Comparison of ENCODE assay signal across 16 cellular contexts in genomic region chr15:99963096-99963825, GRCh38.
DNase-seq lines count a peak whose midpoint lies in the region; ATAC-seq and TF ChIP-seq lines count a peak whose summit lies in the region.
"Had no signal": no experiment of that assay in that cellular context is flagged by ENCODE, and none has a peak within 500 bp of the region (broad histone marks: within the 10 kb centered on the region; RNA-seq: fewer than 3 reads in every experiment).

No MANE protein-coding gene starts in this region.

- H3K9me3 Mint-ChIP-seq in progenitor cell of endocrine pancreas (ENCODE audit: low read depth): no peaks in the 10 kb centered on the region
- H3K9me3 Mint-ChIP-seq: CD4-positive, alpha-beta T cell; naive thymus-derived CD8-positive, alpha-beta T cell had no signal

- peaks cover 58% of the 10 kb centered on the region for H3K27me3 Mint-ChIP-seq in progenitor cell of endocrine pancreas

- H3K9ac ChIP-seq in PC-3 (ENCODE audit: low read length): no peak overlapping the region

- H4K20me1 ChIP-seq in PC-3 (ENCODE audit: low read length): no peaks in the 10 kb centered on the region

- H3K4me3 ChIP-seq in PC-3 (ENCODE audit: low read length) (no peak overlapping the region), epithelial cell of proximal tubule (ENCODE audit: low read depth, low read length) (no peak overlapping the region), A673 (ENCODE audit: low read depth, low read length, poor library complexity, severe bottlenecking) (no peak overlapping the region)

- H3K36me3 ChIP-seq in PC-3 (ENCODE audit: low read depth, low read length) (no peaks in the 10 kb centered on the region), A673 (ENCODE audit: insufficient read depth, low read length, poor library complexity, severe bottlenecking) (no peaks in the 10 kb centered on the region)

- no TSS peak for BruUV-seq in PC-3 (replicated peaks; lab: Mats Ljungman, UMichigan)
- BruUV-seq in A673 (replicated peaks; lab: Mats Ljungman, UMichigan): no TSS peak

- DNase-seq in GM04503 (ENCODE audit: low read depth): peak; percentile 9
- DNase-seq in PC-3: peak; percentile 68
- DNase-seq in epithelial cell of proximal tubule (ENCODE audit: low read depth): peak; percentile 40
- DNase-seq in progenitor cell of endocrine pancreas (ENCODE audit: low spot score, unreplicated experiment): peak; percentile 3
- DNase-seq in A673 (ENCODE audit: low spot score): no peak
- no peak for DNase-seq in stimulated activated CD8-positive, alpha-beta memory T cell treated with anti-CD3 and anti-CD28 coated beads, Interleukin-4, amount 100 ng/mL, for 48 hours
- DNase-seq in 8988T: no peak
- DNase-seq: activated B cell treated with CpG ODN at 0.5 μM for 24 hours; amniotic stem cell; CD4-positive, alpha-beta T cell; glutamatergic neuron; Karpas-422; left cardiac atrium; naive thymus-derived CD8-positive, alpha-beta T cell; SW 1271 had no signal

- intact Hi-C loops in PC-3 (cut with micrococcal nuclease) (loop anchor here (10.0 kb wide), 1 partner anchor 152 kb away; no protein-coding TSS in a partner anchor), A673 (cut with micrococcal nuclease; ENCODE audit: unreplicated experiment) (no loop called here)

- POLR2A ChIA-PET in PC-3 (lab: Charles Lee; ENCODE audit: unreplicated experiment): interaction anchor here (0.7 kb wide), 1 partner anchor 20 kb away, joined by 3 read pairs; no protein-coding TSS in a partner anchor
- POLR2A ChIA-PET in A673 (lab: Charles Lee; ENCODE audit: low non-redundant PET): no interaction called here

- H3K4me3 Mint-ChIP-seq in progenitor cell of endocrine pancreas (ENCODE audit: low read depth): no peak overlapping the region
- H3K4me3 Mint-ChIP-seq: activated B cell treated with CpG ODN at 0.5 μM for 24 hours; CD4-positive, alpha-beta T cell; naive thymus-derived CD8-positive, alpha-beta T cell had no signal

- CTCF ChIA-PET in PC-3 (lab: Charles Lee): no interaction called here
- CTCF ChIA-PET in A673 (lab: Charles Lee): no interaction called here

- peaks cover 2% of the 10 kb centered on the region for H3K4me1 Mint-ChIP-seq in progenitor cell of endocrine pancreas (ENCODE audit: low read depth)
- H3K4me1 Mint-ChIP-seq: activated B cell treated with CpG ODN at 0.5 μM for 24 hours had no signal

- no peaks in the 10 kb centered on the region for H3K36me3 Mint-ChIP-seq in progenitor cell of endocrine pancreas (ENCODE audit: insufficient read depth)
- H3K36me3 Mint-ChIP-seq: naive thymus-derived CD8-positive, alpha-beta T cell had no signal

- no peak overlapping the region for H3K27ac Mint-ChIP-seq in progenitor cell of endocrine pancreas
- H3K27ac Mint-ChIP-seq: activated B cell treated with CpG ODN at 0.5 μM for 24 hours; CD4-positive, alpha-beta T cell; naive thymus-derived CD8-positive, alpha-beta T cell had no signal

- H3K4me2 ChIP-seq in PC-3 (ENCODE audit: low read length): no peak overlapping the region

- H3K9me2 ChIP-seq in PC-3 (replicated peaks; ENCODE audit: low read length): no peaks in the 10 kb centered on the region

- no peak overlapping the region for H2AFZ ChIP-seq in PC-3 (ENCODE audit: low read length)

- TF ChIP-seq CTCF in PC-3 (conservative IDR thresholded peaks at IDR 0.05; ENCODE audit: low read depth, low read length): no peak
- TF ChIP-seq CTCF in epithelial cell of proximal tubule (conservative IDR thresholded peaks at IDR 0.05; ENCODE audit: low read depth, low read length): no peak
- TF ChIP-seq CTCF in progenitor cell of endocrine pancreas (IDR thresholded peaks at IDR 0.05; ENCODE audit: unreplicated experiment): no peak
- TF ChIP-seq CTCF in A673 (conservative IDR thresholded peaks at IDR 0.05; ENCODE audit: low read depth, low read length): no peak

- H3K27me3 ChIP-seq in PC-3 (ENCODE audit: low read length) (no peaks in the 10 kb centered on the region), A673 (replicated peaks; ENCODE audit: insufficient read depth, low read depth, low read length, poor library complexity) (no peaks in the 10 kb centered on the region)

- ATAC-seq in PC-3 (no peak), HG03108 (IDR thresholded peaks at IDR 0.05; ENCODE audit: unreplicated experiment) (no peak)
- ATAC-seq: naive thymus-derived CD8-positive, alpha-beta T cell had no signal

- H3K9me3 ChIP-seq in PC-3 (ENCODE audit: low read length) (no peaks in the 10 kb centered on the region), A673 (ENCODE audit: low read depth, low read length, poor library complexity, severe bottlenecking) (no peaks in the 10 kb centered on the region)

- H3K27ac ChIP-seq in PC-3 (ENCODE audit: low read length) (no peak overlapping the region), A673 (ENCODE audit: low read depth, low read length, poor library complexity, severe bottlenecking) (no peak overlapping the region)

- H3K4me1 ChIP-seq in PC-3 (ENCODE audit: insufficient read depth, low read length) (peaks cover 21% of the 10 kb centered on the region), A673 (ENCODE audit: insufficient read depth, low read length, poor library complexity, severe bottlenecking) (no peaks in the 10 kb centered on the region)

- no peaks in the 10 kb centered on the region for H3K79me2 ChIP-seq in PC-3 (ENCODE audit: low read length)

- H3F3A ChIP-seq in PC-3 (ENCODE audit: low read length, unreplicated experiment): no peaks in the 10 kb centered on the region

Comparison
In these comparisons a context has a peak if more than half of its experiments do, and no peak if none do; other contexts are left out.
1. DNase-seq: peak in GM04503 (single experiment), PC-3 (single experiment), epithelial cell of proximal tubule (single experiment) and progenitor cell of endocrine pancreas (single experiment); none in A673 (single experiment), stimulated activated CD8-positive, alpha-beta memory T cell treated with anti-CD3 and anti-CD28 coated beads, Interleukin-4, amount 100 ng/mL, for 48 hours (single experiment) and 8988T (single experiment).